ENCODE assay signal across 11 cellular contexts in the genomic region with DNA sequence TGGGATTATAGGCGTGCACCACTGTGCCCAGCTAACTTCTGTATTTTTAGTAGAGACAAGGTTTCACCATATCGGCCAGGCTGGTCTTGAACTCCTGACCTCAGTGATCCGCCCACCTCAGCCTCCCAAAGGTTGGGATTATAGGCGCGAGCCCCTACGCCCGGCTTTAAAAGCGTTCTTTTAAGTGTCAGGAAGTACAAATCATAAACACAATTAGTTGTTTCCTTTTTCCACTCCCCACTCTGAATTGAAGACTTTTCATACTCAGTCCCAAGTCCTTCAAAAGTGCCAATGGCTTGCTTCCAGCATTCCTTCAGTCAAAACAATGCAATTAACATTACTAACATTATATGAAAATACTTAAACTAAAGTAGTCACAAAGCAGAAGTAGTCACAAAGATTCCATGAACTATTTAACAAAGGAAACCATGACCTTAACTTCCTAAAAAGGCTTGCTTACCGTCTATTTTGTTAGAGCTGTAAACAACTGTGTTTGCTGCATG. TPM values are rescaled to one million over a fixed set of nuclear protein-coding genes. Genes with fewer than 3 reads are reported as not detected.
DNase-seq lines count a peak whose midpoint lies in the region; TF ChIP-seq lines count a peak whose summit lies in the region.
"Had no signal": no experiment of that assay in that cellular context is flagged by ENCODE, and none has a peak within 500 bp of the region (broad histone marks: within the 10 kb centered on the region; RNA-seq: fewer than 3 reads in every experiment).

No MANE protein-coding gene starts in this region.

- peaks cover 58% of the 10 kb centered on the region for H3K36me3 Mint-ChIP-seq in T-helper 1 cell treated with Interleukin-12 subunit alpha and Interleukin-12 subunit beta and Interleukin-4 antibody, amounts not matched to agents 30 μg/mL and 1 μg/mL, for 36 hours (ENCODE audit: low read depth)
- peaks cover 88% of the 10 kb centered on the region for H3K36me3 Mint-ChIP-seq in activated T-helper 2 cell treated with anti-CD3 and anti-CD28 coated beads, Interferon-gamma antibody, Interleukin-2, Interleukin-4, amounts not matched to agents 10 μg/mL and 5 μg/mL and 100 μg/mL, durations not matched to agents 14 hours and 24 hours and 36 hours (ENCODE audit: low read depth)

- peak overlapping the region; percentile 84 for H3K4me3 Mint-ChIP-seq in T-helper 1 cell treated with Interleukin-12 subunit alpha and Interleukin-12 subunit beta and Interleukin-4 antibody, amounts not matched to agents 30 μg/mL and 1 μg/mL, for 36 hours
- peak overlapping the region; percentile 71 for H3K4me3 Mint-ChIP-seq in activated T-helper 2 cell treated with anti-CD3 and anti-CD28 coated beads, Interferon-gamma antibody, Interleukin-2, Interleukin-4, amounts not matched to agents 10 μg/mL and 5 μg/mL and 100 μg/mL, durations not matched to agents 14 hours and 24 hours and 36 hours (ENCODE audit: low read depth)

- H3K36me3 ChIP-seq in right atrium auricular region: peaks cover 49% of the 10 kb centered on the region
- peaks cover 4 to 91% (median 55%) of the 10 kb centered on the region in 6 donors for H3K36me3 ChIP-seq in spleen

- H3K4me1 ChIP-seq in right atrium auricular region (peaks cover 0 to 69% of the 10 kb centered on the region in 2 donors), spleen (peaks cover 66 to 88% (median 78%) of the 10 kb centered on the region in 6 donors)

- no peaks in the 10 kb centered on the region for H3K27me3 ChIP-seq in right atrium auricular region
- no peaks in the 10 kb centered on the region for H3K27me3 ChIP-seq in spleen (replicated peaks in 1 of 7)

- DNase-seq in T-helper 1 cell (no peak), right atrium auricular region (ENCODE audit: low spot score) (peak; percentile 55), spleen (peak; percentile 79), NCI-H2227 treated with DMSO at 0.1 percent for 48 hours (lab: John Stamatoyannopoulos, UW) (no peak), medulla oblongata (ENCODE audit: extremely low spot score) (no peak), NCI-H82 (lab: John Stamatoyannopoulos, UW) (no peak)
- no peak for DNase-seq in activated T-helper 2 cell treated with anti-CD3 and anti-CD28 coated beads, Interferon-gamma antibody, Interleukin-2, Interleukin-4, amounts not matched to agents 10 μg/mL and 5 μg/mL and 100 μg/mL, durations not matched to agents 14 hours and 24 hours and 36 hours (ENCODE audit: low spot score)
- DNase-seq: activated CD4-positive, alpha-beta T cell treated with anti-CD3 and anti-CD28 coated beads, Interleukin-2, amount 50 U/mL, for 48 hours; islet precursor cell; NCI-H1092 had no signal

- H3K27ac ChIP-seq in right atrium auricular region (peak overlapping the region; percentile 18 to 46), spleen (peak overlapping the region; percentile 52 to 99 (median 76))

- TF ChIP-seq CTCF in right atrium auricular region (IDR thresholded peaks at IDR 0.05) (no peak), spleen (IDR thresholded peaks at IDR 0.05 in 8 of 11, conservative IDR thresholded peaks at IDR 0.05 in 3 of 11) (no peak)

- no peak for TF ChIP-seq POLR2A in spleen (IDR thresholded peaks at IDR 0.05)

- H3K4me3 ChIP-seq in right atrium auricular region (no peak overlapping the region), spleen (peak overlapping the region in 1 of 8 donors; percentile 53)

- no peaks in the 10 kb centered on the region for H3K9me3 Mint-ChIP-seq in T-helper 1 cell treated with Interleukin-12 subunit alpha and Interleukin-12 subunit beta and Interleukin-4 antibody, amounts not matched to agents 30 μg/mL and 1 μg/mL, for 36 hours
- H3K9me3 Mint-ChIP-seq in activated T-helper 2 cell treated with anti-CD3 and anti-CD28 coated beads, Interferon-gamma antibody, Interleukin-2, Interleukin-4, amounts not matched to agents 10 μg/mL and 5 μg/mL and 100 μg/mL, durations not matched to agents 14 hours and 24 hours and 36 hours: no peaks in the 10 kb centered on the region

- intact Hi-C loops in activated T-helper 2 cell treated with anti-CD3 and anti-CD28 coated beads, Interferon-gamma antibody, Interleukin-2, Interleukin-4, amounts not matched to agents 10 μg/mL and 5 μg/mL and 100 μg/mL, durations not matched to agents 14 hours and 24 hours and 36 hours (cut with micrococcal nuclease): loop anchor here (10.0 kb wide), 3 partner anchors 64 to 414 kb away; a partner anchor contains a TSS
- intact Hi-C loops in spleen (cut with DNase I; ENCODE audit: low total_unique reads): no loop called here

- peak overlapping the region; percentile 95 for H3K27ac Mint-ChIP-seq in T-helper 1 cell treated with Interleukin-12 subunit alpha and Interleukin-12 subunit beta and Interleukin-4 antibody, amounts not matched to agents 30 μg/mL and 1 μg/mL, for 36 hours
- H3K27ac Mint-ChIP-seq in activated T-helper 2 cell treated with anti-CD3 and anti-CD28 coated beads, Interferon-gamma antibody, Interleukin-2, Interleukin-4, amounts not matched to agents 10 μg/mL and 5 μg/mL and 100 μg/mL, durations not matched to agents 14 hours and 24 hours and 36 hours: peak overlapping the region; percentile 88

- WGBS in spleen, 5 donors: 15 to 25% (median 18%) methylated on average over 9 of the region's 9 CpGs

- peaks cover 67% of the 10 kb centered on the region for H3K4me1 Mint-ChIP-seq in T-helper 1 cell treated with Interleukin-12 subunit alpha and Interleukin-12 subunit beta and Interleukin-4 antibody, amounts not matched to agents 30 μg/mL and 1 μg/mL, for 36 hours (ENCODE audit: low read depth)
- peaks cover 70% of the 10 kb centered on the region for H3K4me1 Mint-ChIP-seq in activated T-helper 2 cell treated with anti-CD3 and anti-CD28 coated beads, Interferon-gamma antibody, Interleukin-2, Interleukin-4, amounts not matched to agents 10 μg/mL and 5 μg/mL and 100 μg/mL, durations not matched to agents 14 hours and 24 hours and 36 hours (ENCODE audit: low read depth)

- H3K27me3 Mint-ChIP-seq in T-helper 1 cell treated with Interleukin-12 subunit alpha and Interleukin-12 subunit beta and Interleukin-4 antibody, amounts not matched to agents 30 μg/mL and 1 μg/mL, for 36 hours (ENCODE audit: low read depth): no peaks in the 10 kb centered on the region
- no peaks in the 10 kb centered on the region for H3K27me3 Mint-ChIP-seq in activated T-helper 2 cell treated with anti-CD3 and anti-CD28 coated beads, Interferon-gamma antibody, Interleukin-2, Interleukin-4, amounts not matched to agents 10 μg/mL and 5 μg/mL and 100 μg/mL, durations not matched to agents 14 hours and 24 hours and 36 hours (ENCODE audit: low read depth)

- H3K9me3 ChIP-seq in right atrium auricular region (no peaks in the 10 kb centered on the region), spleen (no peaks in the 10 kb centered on the region)

RNA-seq across cellular contexts. Expression of a gene that starts 8.1 kb away (rescaled TPM):
- 101 and 103 TPM in 2 replicates for total RNA-seq in activated T-helper 2 cell treated with anti-CD3 and anti-CD28 coated beads, Interferon-gamma antibody, Interleukin-2, Interleukin-4, amounts not matched to agents 10 μg/mL and 5 μg/mL and 100 μg/mL, durations not matched to agents 14 hours and 24 hours and 36 hours
- 10 to 100 TPM; 43.2 to 43.8 TPM for total RNA-seq in right atrium auricular region
- total RNA-seq in spleen: 10 to 100 TPM; 60.5 to 80.6 (median 72.0) TPM
- polyA plus RNA-seq in spleen: 10 to 100 TPM; 20.9 to 35.8 (median 23.6) TPM

RNA-seq across cellular contexts. Expression of a gene that starts 17.3 kb away (rescaled TPM):
- total RNA-seq in activated T-helper 2 cell treated with anti-CD3 and anti-CD28 coated beads, Interferon-gamma antibody, Interleukin-2, Interleukin-4, amounts not matched to agents 10 μg/mL and 5 μg/mL and 100 μg/mL, durations not matched to agents 14 hours and 24 hours and 36 hours: 16.6 and 16.8 TPM in 2 replicates
- total RNA-seq in right atrium auricular region: 1 to 10 TPM; 2.0 to 5.4 TPM
- 10 to 100 TPM; 13.4 to 31.9 (median 26.8) TPM for total RNA-seq in spleen
- 10 to 100 TPM; 14.9 to 22.5 (median 22.2) TPM for polyA plus RNA-seq in spleen

RNA-seq across cellular contexts. Expression of a gene that starts 24.7 kb away (rescaled TPM):
- 44.7 and 46.4 TPM in 2 replicates for total RNA-seq in activated T-helper 2 cell treated with anti-CD3 and anti-CD28 coated beads, Interferon-gamma antibody, Interleukin-2, Interleukin-4, amounts not matched to agents 10 μg/mL and 5 μg/mL and 100 μg/mL, durations not matched to agents 14 hours and 24 hours and 36 hours
- total RNA-seq in right atrium auricular region (1 to 10 TPM; 5.7 to 8.1 TPM), spleen (10 to 100 TPM; 26.3 to 77.8 (median 55.8) TPM)
- 10 to 100 TPM; 29.2 to 37.2 (median 33.6) TPM for polyA plus RNA-seq in spleen

RNA-seq across cellular contexts. Expression of a gene that starts 31.3 kb away (rescaled TPM):
- 89.7 and 91.1 TPM in 2 replicates for total RNA-seq in activated T-helper 2 cell treated with anti-CD3 and anti-CD28 coated beads, Interferon-gamma antibody, Interleukin-2, Interleukin-4, amounts not matched to agents 10 μg/mL and 5 μg/mL and 100 μg/mL, durations not matched to agents 14 hours and 24 hours and 36 hours
- total RNA-seq in right atrium auricular region: 10 to 100 TPM; 54.4 to 58.6 TPM
- total RNA-seq in spleen: 100 to 1,000 TPM in 1 of 7 donors, 10 to 100 TPM in 6; 57.5 to 109 (median 68.2) TPM
- 10 to 100 TPM; 47.3 to 71.4 (median 59.8) TPM for polyA plus RNA-seq in spleen

RNA-seq across cellular contexts. Expression of a gene that starts 44.9 kb away (rescaled TPM):
- 0.32 and 0.50 TPM in 2 replicates for total RNA-seq in activated T-helper 2 cell treated with anti-CD3 and anti-CD28 coated beads, Interferon-gamma antibody, Interleukin-2, Interleukin-4, amounts not matched to agents 10 μg/mL and 5 μg/mL and 100 μg/mL, durations not matched to agents 14 hours and 24 hours and 36 hours
- total RNA-seq in right atrium auricular region (not detected), spleen (1 to 10 TPM; 2.3 to 7.7 (median 4.2) TPM)
- polyA plus RNA-seq in spleen: 1 to 10 TPM in 1 of 3 donors, under 1 TPM in 1, not detected in 1; 0.55 to 3.8 TPM

Comparison
In these comparisons a context has a peak if more than half of its experiments do, and no peak if none do; other contexts are left out.
1. DNase-seq: peak in right atrium auricular region (single experiment) and spleen (single experiment); none in T-helper 1 cell (0 of 5), activated T-helper 2 cell treated with anti-CD3 and anti-CD28 coated beads, Interferon-gamma antibody, Interleukin-2, Interleukin-4, amounts not matched to agents 10 μg/mL and 5 μg/mL and 100 μg/mL, durations not matched to agents 14 hours and 24 hours and 36 hours (single experiment), NCI-H2227 treated with DMSO at 0.1 percent for 48 hours (single experiment), medulla oblongata (single experiment) and NCI-H82 (single experiment).